10 cellular contexts compared by ENCODE assay signal in genomic region chr10:96342402-96342801, GRCh38. TPM values are rescaled to one million over a fixed set of nuclear protein-coding genes. Genes with fewer than 3 reads are reported as not detected.
"Had no signal": no experiment of that assay in that cellular context is flagged by ENCODE, and none has a peak within 500 bp of the region (broad histone marks: within the 10 kb centered on the region; RNA-seq: fewer than 3 reads in every experiment).

No MANE protein-coding gene starts in this region.

- H3K27ac ChIP-seq: KMS-11 had no signal

- ATAC-seq: GM23338, HCT116 had no signal

- FAIRE-seq: HTR-8/SVneo had no signal

- H3K4me2 ChIP-seq: GM23338, KMS-11 had no signal

- H3K9me3 ChIP-seq: HAP-1 had no signal

- DNase-seq: H7, KBM-7 had no signal

- H3K4me3 Mint-ChIP-seq: GM23338, IgD-negative memory B cell had no signal

- H3K4me1 ChIP-seq: HAP-1 had no signal

- H3K36me3 Mint-ChIP-seq: IgD-negative memory B cell had no signal

- H3K9ac ChIP-seq: KMS-11 had no signal

- H2AFZ ChIP-seq: GM23338 had no signal

- H3K36me3 ChIP-seq: HAP-1 had no signal

- H3K4me3 ChIP-seq: GM23338, HAP-1 had no signal

- H3K27ac Mint-ChIP-seq: GM23338 had no signal

RNA-seq across cellular contexts. Expression of gene OPALIN, which starts 16.4 kb away (rescaled TPM):
- total RNA-seq: GM23338, H4, H7, HT-29 had no signal
- polyA plus RNA-seq: GM23338, IgD-negative memory B cell had no signal

RNA-seq across cellular contexts. Expression of gene DNTT, which starts 38.2 kb away (rescaled TPM):
- total RNA-seq: GM23338, H4, H7, HT-29 had no signal
- polyA plus RNA-seq: GM23338 had no signal
